ENCODE assay signal across 8 cellular contexts in genomic region chr2:215931256-215931903, GRCh38.
DNase-seq lines count a peak whose midpoint lies in the region; TF ChIP-seq lines count a peak whose summit lies in the region.

No MANE protein-coding gene starts in this region.

- peaks cover 8% of the 10 kb centered on the region for H3K36me3 ChIP-seq in H7 (replicated peaks; ENCODE audit: control insufficient read depth, insufficient read depth, low read length)
- H3K36me3 ChIP-seq in MG63: no peaks in the 10 kb centered on the region
- H3K36me3 ChIP-seq in SJSA1: no peaks in the 10 kb centered on the region
- H3K36me3 ChIP-seq in cardiac muscle cell: no peaks in the 10 kb centered on the region

- H3K4me3 ChIP-seq in H7 (ENCODE audit: insufficient read depth, low read depth, low read length) (no peak overlapping the region), MG63 (no peak overlapping the region), SJSA1 (no peak overlapping the region), cardiac muscle cell (no peak overlapping the region)

- H3K27me3 ChIP-seq in H7 (ENCODE audit: control insufficient read depth, insufficient read depth, low read length): no peaks in the 10 kb centered on the region
- no peaks in the 10 kb centered on the region; the same call in 1 of the 2 replicates for H3K27me3 ChIP-seq in MG63
- H3K27me3 ChIP-seq in SJSA1 (replicated peaks): no peaks in the 10 kb centered on the region; the same call in 1 of the 2 replicates
- H3K27me3 ChIP-seq in cardiac muscle cell: no peaks in the 10 kb centered on the region

- H3K9me3 ChIP-seq in MG63 (no peaks in the 10 kb centered on the region), SJSA1 (replicated peaks) (no peaks in the 10 kb centered on the region), cardiac muscle cell (ENCODE audit: low read depth) (no peaks in the 10 kb centered on the region)

- DNase-seq in H7 (peak; percentile 60), MG63 (peak; percentile 21), SJSA1 (ENCODE audit: low read depth in 1 of 2, low spot score in 2 of 2) (peak; percentile 64 to 72), cardiac muscle cell (ENCODE audit: low read depth in 1 of 2, low spot score in 1 of 2) (peak; percentile 71 to 90), renal cortical epithelial cell (ENCODE audit: low read depth) (peak; percentile 73), GF-D8 (lab: John Stamatoyannopoulos, UW) (no peak)
- DNase-seq in activated naive CD8-positive, alpha-beta T cell treated with anti-CD3 and anti-CD28 coated beads, Interleukin-2, amount 50 U/mL, for 16 hours (ENCODE audit: low read depth, low spot score): peak; percentile 11

- H3K27ac ChIP-seq in SJSA1 (no peak overlapping the region), cardiac muscle cell (no peak overlapping the region)

- TF ChIP-seq CTCF in GM12801 (IDR thresholded peaks at IDR 0.05; ENCODE audit: extremely low read depth, insufficient read length) (peak; percentile 93), cardiac muscle cell (IDR thresholded peaks at IDR 0.05; ENCODE audit: low read depth, low read length) (peak; percentile 96)

- peaks cover 19% of the 10 kb centered on the region for H3K4me1 ChIP-seq in SJSA1 (replicated peaks)
- peaks cover 6% of the 10 kb centered on the region for H3K4me1 ChIP-seq in cardiac muscle cell (ENCODE audit: low read depth)
